ENCODE assay signal across 9 cellular contexts in genomic region chr4:48093949-48094550, GRCh38. TPM values are rescaled to one million over a fixed set of nuclear protein-coding genes. Genes with fewer than 3 reads are reported as not detected.
DNase-seq lines count a peak whose midpoint lies in the region; ATAC-seq, FAIRE-seq and TF ChIP-seq lines count a peak whose summit lies in the region.
"Had no signal": no experiment of that assay in that cellular context is flagged by ENCODE, and none has a peak within 500 bp of the region (broad histone marks: within the 10 kb centered on the region; RNA-seq: fewer than 3 reads in every experiment).

No MANE protein-coding gene starts in this region.

- no peak for FAIRE-seq in astrocyte (lab: Jason Lieb, UNC)
- FAIRE-seq in GM12892 (lab: Jason Lieb, UNC): no peak

- CTCF ChIA-PET in CD4-positive, alpha-beta T cell (lab: Charles Lee): no interaction called here

- no peaks in the 10 kb centered on the region for H3K79me2 ChIP-seq in astrocyte (ENCODE audit: insufficient read depth, low read length)

- no peaks in the 10 kb centered on the region for H3K27me3 Mint-ChIP-seq in CD4-positive, alpha-beta T cell
- H3K27me3 Mint-ChIP-seq in astrocyte (ENCODE audit: low read depth, unreplicated experiment): no peaks in the 10 kb centered on the region

- whole genome bisulfite sequencing in gastroesophageal sphincter (ENCODE audit: low coverage in 1 of 2), 2 donors: 33 to 43% methylated on average over 1 to 3 of the region's 3 CpGs

- intact Hi-C loops in CD4-positive, alpha-beta T cell (cut with DNase I, micrococcal nuclease): loop anchor here in 1 of 2 experiments (10.0 kb wide), 2 partner anchors 51 to 421 kb away; no protein-coding TSS in a partner anchor

- H3K27ac Mint-ChIP-seq in CD4-positive, alpha-beta T cell: peak overlapping the region; percentile 60
- H3K27ac Mint-ChIP-seq in astrocyte (ENCODE audit: unreplicated experiment): no peak overlapping the region

- H3K4me1 ChIP-seq in astrocyte (ENCODE audit: insufficient read depth, low read length) (peaks cover 2% of the 10 kb centered on the region), gastroesophageal sphincter (no peaks in the 10 kb centered on the region)
- H3K4me1 ChIP-seq: right lobe of liver had no signal

- POLR2A ChIA-PET in CD4-positive, alpha-beta T cell (lab: Charles Lee): no interaction called here

- H3K9me3 ChIP-seq in CD4-positive, alpha-beta T cell (ENCODE audit: control insufficient read depth, low read length): no peaks in the 10 kb centered on the region
- H3K9me3 ChIP-seq in astrocyte (ENCODE audit: insufficient read depth, low read depth, low read length) (no peaks in the 10 kb centered on the region), gastroesophageal sphincter (no peaks in the 10 kb centered on the region)
- H3K9me3 ChIP-seq: right lobe of liver had no signal

- peaks cover 9% of the 10 kb centered on the region for H3K4me1 Mint-ChIP-seq in CD4-positive, alpha-beta T cell (ENCODE audit: low read depth)
- H3K4me1 Mint-ChIP-seq in astrocyte (ENCODE audit: low read depth, unreplicated experiment): peaks cover 11% of the 10 kb centered on the region

- H3K4me3 Mint-ChIP-seq in CD4-positive, alpha-beta T cell: no peak overlapping the region
- H3K4me3 Mint-ChIP-seq in astrocyte (ENCODE audit: unreplicated experiment): no peak overlapping the region

- ATAC-seq in CD4-positive, alpha-beta T cell (ENCODE audit: poor library complexity): no peak
- ATAC-seq in gastroesophageal sphincter: no peak

- H3K36me3 Mint-ChIP-seq in CD4-positive, alpha-beta T cell (ENCODE audit: low read depth): peaks cover 29% of the 10 kb centered on the region
- H3K36me3 Mint-ChIP-seq in astrocyte (ENCODE audit: low read depth, unreplicated experiment): no peaks in the 10 kb centered on the region

- H4K20me1 ChIP-seq in astrocyte (ENCODE audit: insufficient read depth, low read length): no peaks in the 10 kb centered on the region

- TF ChIP-seq POLR2A in GM12892 (IDR thresholded peaks at IDR 0.05; ENCODE audit: low read depth, low read length): no peak
- TF ChIP-seq POLR2A in gastroesophageal sphincter (IDR thresholded peaks at IDR 0.05): no peak

- H3K36me3 ChIP-seq in astrocyte (ENCODE audit: insufficient read depth, low read length) (no peaks in the 10 kb centered on the region), gastroesophageal sphincter (no peaks in the 10 kb centered on the region)
- H3K36me3 ChIP-seq: right lobe of liver had no signal

- no peak overlapping the region for H3K9ac ChIP-seq in astrocyte (ENCODE audit: low read length)

- H3K9me3 Mint-ChIP-seq in CD4-positive, alpha-beta T cell: no peaks in the 10 kb centered on the region
- no peaks in the 10 kb centered on the region for H3K9me3 Mint-ChIP-seq in astrocyte (ENCODE audit: unreplicated experiment)

- H2AFZ ChIP-seq in astrocyte (ENCODE audit: low read depth, low read length): no peak overlapping the region

- no peaks in the 10 kb centered on the region for H3K27me3 ChIP-seq in CD4-positive, alpha-beta T cell (ENCODE audit: control insufficient read depth, insufficient read depth, low read length)
- H3K27me3 ChIP-seq in astrocyte (ENCODE audit: insufficient read depth, low read length): no peaks in the 10 kb centered on the region
- H3K27me3 ChIP-seq in gastroesophageal sphincter: no peaks in the 10 kb centered on the region
- H3K27me3 ChIP-seq: right lobe of liver had no signal

- peak overlapping the region; percentile 5 for H3K4me2 ChIP-seq in astrocyte (ENCODE audit: low read length)

- no peak for TF ChIP-seq CTCF in CD4-positive, alpha-beta T cell (IDR thresholded peaks at IDR 0.05)
- TF ChIP-seq CTCF in astrocyte (IDR thresholded peaks at IDR 0.05; ENCODE audit: insufficient read depth, low read depth, low read length) (no peak), gastroesophageal sphincter (IDR thresholded peaks at IDR 0.05) (no peak)

- TF ChIP-seq EP300 in gastroesophageal sphincter (IDR thresholded peaks at IDR 0.05): no peak

- no peak for DNase-seq in CD4-positive, alpha-beta T cell
- DNase-seq in LHCN-M2 (ENCODE audit: low read depth) (peak; percentile 44), astrocyte (ENCODE audit: low read depth) (peak; percentile 60), myocyte (ENCODE audit: low read depth) (peak; percentile 34), GM12892 (ENCODE audit: insufficient read length) (no peak), NCI-H1436 treated with DMSO at 0.1 percent for 48 hours (lab: John Stamatoyannopoulos, UW) (no peak), cerebellar nuclear complex (lab: John Stamatoyannopoulos, UW) (no peak)
- DNase-seq: right lobe of liver had no signal

- H3K27ac ChIP-seq in CD4-positive, alpha-beta T cell (ENCODE audit: low read depth, low read length): peak overlapping the region; percentile 17
- H3K27ac ChIP-seq in astrocyte (ENCODE audit: low read depth, low read length): no peak overlapping the region
- H3K27ac ChIP-seq in gastroesophageal sphincter: no peak overlapping the region
- H3K27ac ChIP-seq: right lobe of liver had no signal

- H3K4me3 ChIP-seq in astrocyte (ENCODE audit: insufficient read depth, low read depth, low read length) (no peak overlapping the region), gastroesophageal sphincter (no peak overlapping the region)
- H3K4me3 ChIP-seq: right lobe of liver had no signal

RNA-seq across cellular contexts. Expression of gene TXK, which starts 40.0 kb away (rescaled TPM):
- total RNA-seq in CD4-positive, alpha-beta T cell: 10 to 100 TPM; 67.0 to 69.9 TPM
- total RNA-seq in LHCN-M2 (2014; rRNA removed) (0.51 and 0.92 TPM in 2 replicates), astrocyte (0.50 TPM in 1 of 2 replicates, not detected in the other), myocyte (1.1 and 2.7 TPM in 2 replicates), gastroesophageal sphincter (under 1 TPM in 3 of 4 donors, not detected in 1; 0.32 to 0.81 (median 0.39) TPM)
- polyA plus RNA-seq in LHCN-M2 (2012): 0.30 TPM
- polyA plus RNA-seq in myocyte (2012): 0.81 TPM
- 1.1 TPM for polyA plus RNA-seq in GM12892 (2012; ENCODE audit: missing spikeins)

Comparison
In these comparisons a context has a peak if more than half of its experiments do, and no peak if none do; other contexts are left out.
1. DNase-seq: peak in LHCN-M2 (single experiment), astrocyte (single experiment) and myocyte (single experiment); none in CD4-positive, alpha-beta T cell (0 of 10), GM12892 (single experiment), NCI-H1436 treated with DMSO at 0.1 percent for 48 hours (single experiment) and cerebellar nuclear complex (0 of 2).
2. RNA of gene TXK, which starts 40.0 kb away (total RNA-seq): 67.0 to 69.9 TPM in CD4-positive, alpha-beta T cell; 1.1 to 2.7 TPM in myocyte, 0.51 to 0.92 TPM in LHCN-M2, 0.50 TPM in astrocyte and 0.32 to 0.81 TPM in gastroesophageal sphincter; every median in the first group is over 10 times any median in the second.